1 cellular context compared by ENCODE assay signal in the genomic region with DNA sequence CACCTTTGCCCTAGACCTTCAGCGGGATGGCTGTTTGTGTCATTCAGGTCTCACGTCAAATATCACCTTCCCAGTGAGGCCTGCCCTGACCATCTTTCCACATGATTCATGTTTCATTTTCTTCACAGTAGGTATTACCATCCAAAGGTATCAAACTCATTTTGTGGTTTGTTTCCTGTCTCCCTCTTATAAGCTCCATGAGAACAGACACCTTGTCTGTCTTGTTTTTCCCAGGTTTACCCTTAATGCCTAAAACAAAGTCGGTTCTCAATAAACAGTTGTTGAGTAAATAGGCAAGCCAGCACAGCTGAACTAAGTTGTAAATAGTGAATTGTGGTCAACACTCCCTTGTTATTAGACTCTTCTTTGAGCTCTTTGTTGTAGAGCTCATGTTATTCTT.
TF ChIP-seq lines count a peak whose summit lies in the region.

No MANE protein-coding gene starts in this region.

TF ChIP-seq in WTC11, 78 proteins besides CTCF, POLR2A, EP300 and RAD21 (continued from another document):
- TF ChIP-seq ZSCAN18 (CRISPR knock-in tag; IDR thresholded peaks at IDR 0.05): no peak
- no peak for TF ChIP-seq NR1H2 (CRISPR knock-in tag; IDR thresholded peaks at IDR 0.05)
- TF ChIP-seq ZNF138 (CRISPR knock-in tag; conservative IDR thresholded peaks at IDR 0.05): no peak
- no peak for TF ChIP-seq IRF2 (CRISPR knock-in tag; IDR thresholded peaks at IDR 0.05; ENCODE audit: borderline replicate concordance, low read depth)
- no peak for TF ChIP-seq ZNF396 (CRISPR knock-in tag; IDR thresholded peaks at IDR 0.05; ENCODE audit: borderline replicate concordance)
- no peak for TF ChIP-seq USF1 (CRISPR knock-in tag; IDR thresholded peaks at IDR 0.05)
- TF ChIP-seq ZNF425 (CRISPR knock-in tag; conservative IDR thresholded peaks at IDR 0.05): no peak
- TF ChIP-seq ETV6 (CRISPR knock-in tag; IDR thresholded peaks at IDR 0.05): no peak
- no peak for TF ChIP-seq NFE2L1 (CRISPR knock-in tag; IDR thresholded peaks at IDR 0.05)
- TF ChIP-seq FOXJ3 (CRISPR knock-in tag; IDR thresholded peaks at IDR 0.05; ENCODE audit: borderline replicate concordance): no peak
- no peak for TF ChIP-seq ELF4 (CRISPR knock-in tag; IDR thresholded peaks at IDR 0.05; ENCODE audit: low read depth)
- TF ChIP-seq NR3C1 (CRISPR knock-in tag; conservative IDR thresholded peaks at IDR 0.05; ENCODE audit: low read depth): no peak
- TF ChIP-seq ZNF121 (CRISPR knock-in tag; IDR thresholded peaks at IDR 0.05): no peak
- TF ChIP-seq, protein P1, sequence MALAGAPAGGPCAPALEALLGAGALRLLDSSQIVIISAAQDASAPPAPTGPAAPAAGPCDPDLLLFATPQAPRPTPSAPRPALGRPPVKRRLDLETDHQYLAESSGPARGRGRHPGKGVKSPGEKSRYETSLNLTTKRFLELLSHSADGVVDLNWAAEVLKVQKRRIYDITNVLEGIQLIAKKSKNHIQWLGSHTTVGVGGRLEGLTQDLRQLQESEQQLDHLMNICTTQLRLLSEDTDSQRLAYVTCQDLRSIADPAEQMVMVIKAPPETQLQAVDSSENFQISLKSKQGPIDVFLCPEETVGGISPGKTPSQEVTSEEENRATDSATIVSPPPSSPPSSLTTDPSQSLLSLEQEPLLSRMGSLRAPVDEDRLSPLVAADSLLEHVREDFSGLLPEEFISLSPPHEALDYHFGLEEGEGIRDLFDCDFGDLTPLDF (CRISPR knock-in tag; IDR thresholded peaks at IDR 0.05): no peak
- no peak for TF ChIP-seq ZNF423 (CRISPR knock-in tag; IDR thresholded peaks at IDR 0.05)
- no peak for TF ChIP-seq ZNF512 (CRISPR knock-in tag; IDR thresholded peaks at IDR 0.05; ENCODE audit: borderline replicate concordance)
- TF ChIP-seq ATF3 (CRISPR knock-in tag; conservative IDR thresholded peaks at IDR 0.05): no peak
